18 cellular contexts compared by ENCODE assay signal in the genomic region with DNA sequence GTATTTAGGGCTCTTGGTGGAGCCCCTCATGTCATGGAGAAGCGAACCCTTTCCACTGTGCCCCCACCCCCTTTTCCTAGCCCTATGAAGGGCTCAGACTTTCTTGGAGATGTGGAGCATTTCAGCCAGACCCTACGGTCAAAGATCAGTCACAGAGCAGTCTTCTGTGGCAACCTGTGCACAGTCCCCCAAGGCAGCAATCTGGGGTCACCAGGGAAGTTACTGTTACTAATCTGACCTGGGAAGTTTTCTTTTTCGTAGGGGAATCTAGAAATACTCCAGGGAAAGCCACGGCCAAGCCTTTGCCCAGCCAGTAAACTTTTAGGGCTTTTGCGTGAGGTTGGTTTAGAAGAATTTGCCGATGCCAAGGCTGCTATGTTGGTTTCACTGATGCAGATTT. TPM values are rescaled to one million over a fixed set of nuclear protein-coding genes. Genes with fewer than 3 reads are reported as not detected.
DNase-seq lines count a peak whose midpoint lies in the region; FAIRE-seq and TF ChIP-seq lines count a peak whose summit lies in the region.
"Had no signal": no experiment of that assay in that cellular context is flagged by ENCODE, and none has a peak within 500 bp of the region (broad histone marks: within the 10 kb centered on the region; RNA-seq: fewer than 3 reads in every experiment).

No MANE protein-coding gene starts in this region.

- H3K4me1 ChIP-seq in esophagus squamous epithelium (peaks cover 5 to 87% (median 25%) of the 10 kb centered on the region in 3 donors), tibial artery (peaks cover 0 to 100% (median 90%) of the 10 kb centered on the region in 4 donors)
- H3K4me1 ChIP-seq: BE2C had no signal

- peak overlapping the region; percentile 17 for H3K4me3 ChIP-seq in LNCaP clone FGC (ENCODE audit: low read depth, low read length)
- H3K4me3 ChIP-seq in esophagus squamous epithelium = no peak overlapping the region
- H3K4me3 ChIP-seq in tibial artery = peak overlapping the region in 1 of 2 donors; percentile 35
- H3K4me3 ChIP-seq: ovary had no signal

- TF ChIP-seq POLR2A in esophagus squamous epithelium (IDR thresholded peaks at IDR 0.05) (no peak), GM12891 (IDR thresholded peaks at IDR 0.05; ENCODE audit: low read depth, low read length) (no peak)

- no peak overlapping the region for H3K4me3 Mint-ChIP-seq in neural crest cell
- H3K4me3 Mint-ChIP-seq: stimulated activated naive CD8-positive, alpha-beta T cell treated with anti-CD3 and anti-CD28 coated beads, Interleukin-15, Interleukin-2, amounts not matched to agents 100 ng/mL and 50 ng/mL, for 24 hours; T-helper 17 cell had no signal

- intact Hi-C loops in esophagus squamous epithelium (cut with DNase I) = no loop called here
- intact Hi-C loops in tibial artery (cut with DNase I; ENCODE audit: low total_unique reads) = no loop called here

- H3K9me3 ChIP-seq in esophagus squamous epithelium (no peaks in the 10 kb centered on the region), tibial artery (no peaks in the 10 kb centered on the region)
- H3K9me3 ChIP-seq: BE2C, ovary had no signal

- H3K9me3 Mint-ChIP-seq in neural crest cell = no peaks in the 10 kb centered on the region
- H3K9me3 Mint-ChIP-seq: brain; stimulated activated naive CD8-positive, alpha-beta T cell treated with anti-CD3 and anti-CD28 coated beads, Interleukin-15, Interleukin-2, amounts not matched to agents 100 ng/mL and 50 ng/mL, for 24 hours had no signal

- no peak for TF ChIP-seq CTCF in LNCaP clone FGC (IDR thresholded peaks at IDR 0.05; ENCODE audit: control insufficient read depth, extremely low read depth, insufficient read depth)
- no peak for TF ChIP-seq CTCF in esophagus squamous epithelium (IDR thresholded peaks at IDR 0.05)
- TF ChIP-seq CTCF in neural crest cell (conservative IDR thresholded peaks at IDR 0.05) = no peak
- no peak for TF ChIP-seq CTCF in tibial artery (IDR thresholded peaks at IDR 0.05)

- H3K36me3 ChIP-seq in esophagus squamous epithelium (peaks cover 0 to 31% (median 0%) of the 10 kb centered on the region in 3 donors), tibial artery (peaks cover 21 to 43% (median 25%) of the 10 kb centered on the region in 3 donors)
- H3K36me3 ChIP-seq: BE2C, ovary had no signal

- peaks cover 0 to 4% (median 0%) of the 10 kb centered on the region in 4 donors for H3K27me3 ChIP-seq in esophagus squamous epithelium
- H3K27me3 ChIP-seq in tibial artery = no peaks in the 10 kb centered on the region
- H3K27me3 ChIP-seq: ovary had no signal

- FAIRE-seq in GM12891 (lab: Jason Lieb, UNC) = no peak

- DNase-seq in LNCaP clone FGC (ENCODE audit: low read depth) = no peak
- no peak for DNase-seq in esophagus squamous epithelium (lab: John Stamatoyannopoulos, UW)
- DNase-seq in neural crest cell (ENCODE audit: low read depth, low spot score) = no peak
- DNase-seq in tibial artery = no peak
- DNase-seq in NOMO-1 (lab: John Stamatoyannopoulos, UW; ENCODE audit: unreplicated experiment in 2 of 2) = no peak
- no peak for DNase-seq in cerebellum (ENCODE audit: low spot score)
- no peak for DNase-seq in GM12891 (ENCODE audit: insufficient read length, low spot score)
- DNase-seq: activated gamma-delta T cell, BE2C, H7, MM.1S, NCI-H187, NCI-H446, SHP77 treated with DMSO at 0.1 percent for 48 hours, T-helper 17 cell had no signal

- WGBS in esophagus squamous epithelium, 2 donors = 80 to 81% methylated on average over 5 to 6 of the region's 6 CpGs

- H3K27ac Mint-ChIP-seq in neural crest cell (ENCODE audit: unreplicated experiment) = peak overlapping the region; percentile 19
- H3K27ac Mint-ChIP-seq: brain; stimulated activated naive CD8-positive, alpha-beta T cell treated with anti-CD3 and anti-CD28 coated beads, Interleukin-15, Interleukin-2, amounts not matched to agents 100 ng/mL and 50 ng/mL, for 24 hours; T-helper 17 cell had no signal

- peaks cover 74% of the 10 kb centered on the region for H3K4me1 Mint-ChIP-seq in neural crest cell

- no peaks in the 10 kb centered on the region for H3K36me3 Mint-ChIP-seq in neural crest cell (ENCODE audit: low read depth)
- H3K36me3 Mint-ChIP-seq: brain had no signal

- H3K27ac ChIP-seq in esophagus squamous epithelium (peak overlapping the region; percentile 31 to 70 (median 66)), tibial artery (peak overlapping the region; percentile 72 to 78)

- no peaks in the 10 kb centered on the region for H3K27me3 Mint-ChIP-seq in neural crest cell (ENCODE audit: low read depth)

TF ChIP-seq in GM12891, 5 proteins besides CTCF, POLR2A, EP300 and RAD21:
- TF ChIP-seq TAF1 (IDR thresholded peaks at IDR 0.05; ENCODE audit: low read depth, low read length) (no peak), POLR2AphosphoS5 (IDR thresholded peaks at IDR 0.05; ENCODE audit: low read depth, low read length) (no peak)

RNA-seq across cellular contexts. Expression of a gene that starts 50.6 kb away (rescaled TPM):
- total RNA-seq in esophagus squamous epithelium (100 to 1,000 TPM in 1 of 4 donors, 10 to 100 TPM in 3; 10.4 to 137 (median 18.8) TPM), neural crest cell (36.6 and 39.4 TPM in 2 replicates), cerebellum (4.2 TPM)
- not detected for polyA plus RNA-seq in GM12891 (2012; ENCODE audit: low read depth, missing spikeins)
- total RNA-seq: H7 had no signal
